4 cellular contexts compared by ENCODE assay signal in the genomic region with DNA sequence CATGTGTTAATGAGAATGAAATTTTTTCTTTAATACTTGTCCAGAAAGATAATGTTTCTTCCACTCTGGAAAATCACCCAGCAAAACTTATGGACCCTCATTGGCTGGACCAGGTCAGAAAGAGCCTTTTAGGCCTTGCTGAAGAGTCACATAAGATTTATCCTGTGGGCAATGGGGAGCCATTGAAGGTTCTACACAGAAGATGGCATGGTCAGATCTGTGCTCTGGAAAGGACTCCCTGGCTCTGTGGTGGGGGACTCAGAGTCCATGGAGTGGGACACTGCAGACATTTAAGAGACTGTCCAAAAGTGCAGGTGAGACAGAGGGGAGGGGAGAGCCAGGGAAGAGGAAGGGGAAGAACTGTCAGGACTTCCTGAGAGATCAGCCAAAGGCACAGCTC.
TF ChIP-seq lines count a peak whose summit lies in the region.

No MANE protein-coding gene starts in this region.

TF ChIP-seq in A549, 52 proteins besides CTCF, POLR2A, EP300 and RAD21:
- TF ChIP-seq KDM1A (IDR thresholded peaks at IDR 0.05; ENCODE audit: low read depth) (0 out of 2 replicates have a peak, but pooled peaks have one; percentile 66), MAZ (IDR thresholded peaks at IDR 0.05; ENCODE audit: borderline replicate concordance, low read depth, low read length) (no peak), ZFP36 (IDR thresholded peaks at IDR 0.05; ENCODE audit: borderline replicate concordance, partially characterized antibody) (peak; percentile 67), CHD4 (IDR thresholded peaks at IDR 0.05; ENCODE audit: borderline replicate concordance) (0 out of 2 replicates have a peak, but pooled peaks have one; percentile 25), RCOR1 (IDR thresholded peaks at IDR 0.05; ENCODE audit: low read depth, low read length) (no peak), FOSL2 (IDR thresholded peaks at IDR 0.05) (no peak), FOSL2 (CRISPR knock-in tag; IDR thresholded peaks at IDR 0.05) (no peak)

TF ChIP-seq in IMR-90, 13 proteins besides CTCF, POLR2A, EP300 and RAD21 (continued from another document):
- no peak for TF ChIP-seq BHLHE40 (IDR thresholded peaks at IDR 0.05; ENCODE audit: low read depth, low read length)
- no peak for TF ChIP-seq MXI1 (IDR thresholded peaks at IDR 0.05; ENCODE audit: borderline replicate concordance, low read depth, low read length)
- TF ChIP-seq NFE2L2 (IDR thresholded peaks at IDR 0.05; ENCODE audit: low read depth, low read length) = no peak
TF ChIP-seq in IMR-90: peak in this region for 0.

TF ChIP-seq in HepG2, 621 proteins besides CTCF, POLR2A, EP300 and RAD21:
- TF ChIP-seq, protein P1, sequence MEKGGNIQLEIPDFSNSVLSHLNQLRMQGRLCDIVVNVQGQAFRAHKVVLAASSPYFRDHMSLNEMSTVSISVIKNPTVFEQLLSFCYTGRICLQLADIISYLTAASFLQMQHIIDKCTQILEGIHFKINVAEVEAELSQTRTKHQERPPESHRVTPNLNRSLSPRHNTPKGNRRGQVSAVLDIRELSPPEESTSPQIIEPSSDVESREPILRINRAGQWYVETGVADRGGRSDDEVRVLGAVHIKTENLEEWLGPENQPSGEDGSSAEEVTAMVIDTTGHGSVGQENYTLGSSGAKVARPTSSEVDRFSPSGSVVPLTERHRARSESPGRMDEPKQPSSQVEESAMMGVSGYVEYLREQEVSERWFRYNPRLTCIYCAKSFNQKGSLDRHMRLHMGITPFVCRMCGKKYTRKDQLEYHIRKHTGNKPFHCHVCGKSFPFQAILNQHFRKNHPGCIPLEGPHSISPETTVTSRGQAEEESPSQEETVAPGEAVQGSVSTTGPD (CRISPR knock-in tag; IDR thresholded peaks at IDR 0.05) = no peak
- no peak for TF ChIP-seq FOXJ3 (CRISPR knock-in tag; IDR thresholded peaks at IDR 0.05; ENCODE audit: borderline replicate concordance)
- TF ChIP-seq, protein P2, sequence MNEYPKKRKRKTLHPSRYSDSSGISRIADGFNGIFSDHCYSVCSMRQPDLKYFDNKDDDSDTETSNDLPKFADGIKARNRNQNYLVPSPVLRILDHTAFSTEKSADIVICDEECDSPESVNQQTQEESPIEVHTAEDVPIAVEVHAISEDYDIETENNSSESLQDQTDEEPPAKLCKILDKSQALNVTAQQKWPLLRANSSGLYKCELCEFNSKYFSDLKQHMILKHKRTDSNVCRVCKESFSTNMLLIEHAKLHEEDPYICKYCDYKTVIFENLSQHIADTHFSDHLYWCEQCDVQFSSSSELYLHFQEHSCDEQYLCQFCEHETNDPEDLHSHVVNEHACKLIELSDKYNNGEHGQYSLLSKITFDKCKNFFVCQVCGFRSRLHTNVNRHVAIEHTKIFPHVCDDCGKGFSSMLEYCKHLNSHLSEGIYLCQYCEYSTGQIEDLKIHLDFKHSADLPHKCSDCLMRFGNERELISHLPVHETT (CRISPR knock-in tag; conservative IDR thresholded peaks at IDR 0.05) = no peak
- no peak for TF ChIP-seq ZNF598 (CRISPR knock-in tag; IDR thresholded peaks at IDR 0.05; ENCODE audit: borderline replicate concordance)
- no peak for TF ChIP-seq ZNF329 (CRISPR knock-in tag; IDR thresholded peaks at IDR 0.05; ENCODE audit: low read depth)
- no peak for TF ChIP-seq ZNF749 (CRISPR knock-in tag; IDR thresholded peaks at IDR 0.05; ENCODE audit: borderline replicate concordance)
- TF ChIP-seq ZMYM3 (CRISPR knock-in tag; IDR thresholded peaks at IDR 0.05) = peak; percentile 89
- no peak for TF ChIP-seq SMC3 (IDR thresholded peaks at IDR 0.05; ENCODE audit: low read length)
- TF ChIP-seq, protein P3, sequence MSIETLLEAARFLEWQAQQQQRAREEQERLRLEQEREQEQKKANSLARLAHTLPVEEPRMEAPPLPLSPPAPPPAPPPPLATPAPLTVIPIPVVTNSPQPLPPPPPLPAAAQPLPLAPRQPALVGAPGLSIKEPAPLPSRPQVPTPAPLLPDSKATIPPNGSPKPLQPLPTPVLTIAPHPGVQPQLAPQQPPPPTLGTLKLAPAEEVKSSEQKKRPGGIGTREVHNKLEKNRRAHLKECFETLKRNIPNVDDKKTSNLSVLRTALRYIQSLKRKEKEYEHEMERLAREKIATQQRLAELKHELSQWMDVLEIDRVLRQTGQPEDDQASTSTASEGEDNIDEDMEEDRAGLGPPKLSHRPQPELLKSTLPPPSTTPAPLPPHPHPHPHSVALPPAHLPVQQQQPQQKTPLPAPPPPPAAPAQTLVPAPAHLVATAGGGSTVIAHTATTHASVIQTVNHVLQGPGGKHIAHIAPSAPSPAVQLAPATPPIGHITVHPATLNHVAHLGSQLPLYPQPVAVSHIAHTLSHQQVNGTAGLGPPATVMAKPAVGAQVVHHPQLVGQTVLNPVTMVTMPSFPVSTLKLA (IDR thresholded peaks at IDR 0.05) = no peak

TF ChIP-seq in GM12891, 5 proteins besides CTCF, POLR2A, EP300 and RAD21 (continued from another document):
- TF ChIP-seq SPI1 (IDR thresholded peaks at IDR 0.05; ENCODE audit: low read depth, low read length) = no peak
- no peak for TF ChIP-seq PAX5 (IDR thresholded peaks at IDR 0.05; ENCODE audit: insufficient read depth, low read length, severe bottlenecking)
- no peak for TF ChIP-seq TAF1 (IDR thresholded peaks at IDR 0.05; ENCODE audit: low read depth, low read length)
TF ChIP-seq in GM12891: peak in this region for 0.
